Comparison of ENCODE assay signal across 16 cellular contexts in the genomic region with DNA sequence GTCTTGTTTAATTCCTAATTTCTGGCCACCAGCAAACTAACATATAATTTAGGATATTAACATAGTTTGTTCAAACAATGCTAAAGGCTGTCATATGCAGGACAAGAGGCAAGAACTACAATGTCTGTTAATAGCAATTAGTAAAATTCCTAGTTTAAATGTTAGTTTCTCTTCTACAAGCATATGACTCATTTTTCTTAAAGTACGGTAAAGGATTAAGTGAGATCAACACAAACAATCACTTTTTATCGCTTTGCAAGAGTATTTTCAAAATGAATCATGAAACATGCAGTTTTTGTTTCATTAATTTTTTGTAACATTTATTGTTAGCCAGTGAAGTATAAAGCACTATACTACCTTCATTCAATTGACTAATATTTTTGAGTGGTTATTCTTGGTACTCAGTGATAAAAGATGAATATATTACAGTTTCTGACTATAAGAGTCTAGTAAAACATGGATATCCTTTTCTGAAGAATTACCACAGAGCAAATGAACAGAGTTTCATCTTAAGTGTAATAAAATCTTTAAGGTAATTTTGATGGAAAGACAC.
DNase-seq lines count a peak whose midpoint lies in the region; ATAC-seq, FAIRE-seq and TF ChIP-seq lines count a peak whose summit lies in the region.
"Had no signal": no experiment of that assay in that cellular context is flagged by ENCODE, and none has a peak within 500 bp of the region (broad histone marks: within the 10 kb centered on the region; RNA-seq: fewer than 3 reads in every experiment).

No MANE protein-coding gene starts in this region.

- H3K27ac ChIP-seq in PC-3 (ENCODE audit: low read length): peak overlapping the region; percentile 63
- peak overlapping the region; percentile 98 for H3K27ac ChIP-seq in osteoblast (ENCODE audit: low read depth, low read length)
- H3K27ac ChIP-seq: esophagus muscularis mucosa, spleen had no signal

- H2AFZ ChIP-seq in PC-3 (ENCODE audit: low read length) (no peak overlapping the region), osteoblast (ENCODE audit: low read length) (peak overlapping the region; percentile 20)

- H3K27ac Mint-ChIP-seq in chondrocyte (ENCODE audit: unreplicated experiment): peak overlapping the region; percentile 96
- H3K27ac Mint-ChIP-seq: activated naive CD4-positive, alpha-beta T cell treated with anti-CD3 and anti-CD28 coated beads, Interleukin-2, amount 10 ng/mL, durations not matched to agents 7 days and 5 days had no signal

- peaks cover 24% of the 10 kb centered on the region for H3K4me1 ChIP-seq in PC-3 (ENCODE audit: insufficient read depth, low read length)
- peaks cover 27% of the 10 kb centered on the region for H3K4me1 ChIP-seq in osteoblast (ENCODE audit: insufficient read depth, low read length)
- H3K4me1 ChIP-seq: esophagus muscularis mucosa, spleen had no signal

- FAIRE-seq in GM12892 (lab: Jason Lieb, UNC): peak; percentile 17

- DNase-seq in GM12892 (ENCODE audit: insufficient read length): no peak
- DNase-seq in PC-3: peak; percentile 10
- no peak for DNase-seq in chondrocyte (ENCODE audit: low spot score)
- no peak for DNase-seq in osteoblast (ENCODE audit: insufficient read length, low spot score, missing footprints)
- no peak for DNase-seq in stimulated activated CD8-positive, alpha-beta memory T cell treated with anti-CD3 and anti-CD28 coated beads, Interleukin-4, amount 100 ng/mL, for 48 hours
- no peak for DNase-seq in activated gamma-delta T cell (lab: John Stamatoyannopoulos, UW)
- DNase-seq: activated CD8-positive, alpha-beta memory T cell treated with anti-CD3 and anti-CD28 coated beads for 24 hours; activated naive CD4-positive, alpha-beta T cell treated with anti-CD3 and anti-CD28 coated beads, Interleukin-2, amount 10 ng/mL, durations not matched to agents 7 days and 5 days; H7; NCI-H187 treated with DMSO at 0.1 percent for 48 hours; nucleus accumbens; spleen had no signal

- POLR2A ChIA-PET in PC-3 (lab: Charles Lee; ENCODE audit: unreplicated experiment): no interaction called here

- H3K4me3 Mint-ChIP-seq in chondrocyte (ENCODE audit: unreplicated experiment): no peak overlapping the region
- H3K4me3 Mint-ChIP-seq: activated naive CD4-positive, alpha-beta T cell treated with anti-CD3 and anti-CD28 coated beads, Interleukin-2, amount 10 ng/mL, durations not matched to agents 7 days and 5 days; central memory CD8-positive, alpha-beta T cell had no signal

- H3K4me3 ChIP-seq in PC-3 (ENCODE audit: low read length) (peak overlapping the region; percentile 29; the same call in 1 of the 2 replicates), osteoblast (ENCODE audit: insufficient read depth, low read length) (peak overlapping the region; percentile 52)
- H3K4me3 ChIP-seq: esophagus muscularis mucosa, spleen had no signal

- H3K4me1 Mint-ChIP-seq in chondrocyte (ENCODE audit: low read depth): peaks cover 19% of the 10 kb centered on the region
- H3K4me1 Mint-ChIP-seq: activated naive CD4-positive, alpha-beta T cell treated with anti-CD3 and anti-CD28 coated beads, Interleukin-2, amount 10 ng/mL, durations not matched to agents 7 days and 5 days; central memory CD8-positive, alpha-beta T cell had no signal

- no peaks in the 10 kb centered on the region for H3F3A ChIP-seq in PC-3 (ENCODE audit: low read length, unreplicated experiment)

- H3K27me3 Mint-ChIP-seq in chondrocyte (ENCODE audit: low read depth): no peaks in the 10 kb centered on the region
- H3K27me3 Mint-ChIP-seq: activated naive CD4-positive, alpha-beta T cell treated with anti-CD3 and anti-CD28 coated beads, Interleukin-2, amount 10 ng/mL, durations not matched to agents 7 days and 5 days; central memory CD8-positive, alpha-beta T cell had no signal

- peaks cover 9% of the 10 kb centered on the region for H3K9me3 Mint-ChIP-seq in chondrocyte (ENCODE audit: low read depth)
- H3K9me3 Mint-ChIP-seq: activated naive CD4-positive, alpha-beta T cell treated with anti-CD3 and anti-CD28 coated beads, Interleukin-2, amount 10 ng/mL, durations not matched to agents 7 days and 5 days; central memory CD8-positive, alpha-beta T cell had no signal

- no peaks in the 10 kb centered on the region for H3K27me3 ChIP-seq in PC-3 (ENCODE audit: low read length)
- no peaks in the 10 kb centered on the region for H3K27me3 ChIP-seq in osteoblast (ENCODE audit: insufficient read depth, low read length)
- H3K27me3 ChIP-seq: esophagus muscularis mucosa, spleen had no signal

- CTCF ChIA-PET in PC-3 (lab: Charles Lee): no interaction called here

- no peaks in the 10 kb centered on the region for H3K36me3 ChIP-seq in PC-3 (ENCODE audit: low read depth, low read length)
- H3K36me3 ChIP-seq in osteoblast (ENCODE audit: insufficient read depth, low read length): no peaks in the 10 kb centered on the region
- H3K36me3 ChIP-seq: spleen had no signal

- H3K9me2 ChIP-seq in PC-3 (replicated peaks; ENCODE audit: low read length): no peaks in the 10 kb centered on the region

- H4K20me1 ChIP-seq in PC-3 (ENCODE audit: low read length) (no peaks in the 10 kb centered on the region), osteoblast (ENCODE audit: insufficient read depth, low read length) (no peaks in the 10 kb centered on the region)

- peaks cover 2% of the 10 kb centered on the region for H3K36me3 Mint-ChIP-seq in chondrocyte (ENCODE audit: low read depth)
- H3K36me3 Mint-ChIP-seq: activated naive CD4-positive, alpha-beta T cell treated with anti-CD3 and anti-CD28 coated beads, Interleukin-2, amount 10 ng/mL, durations not matched to agents 7 days and 5 days had no signal

- no peaks in the 10 kb centered on the region for H3K79me2 ChIP-seq in PC-3 (ENCODE audit: low read length)
- H3K79me2 ChIP-seq in osteoblast (ENCODE audit: insufficient read depth, low read length): peaks cover 2% of the 10 kb centered on the region

- ATAC-seq in PC-3: peak; percentile 66
- ATAC-seq in esophagus mucosa: no peak
- no peak for ATAC-seq in HG02938 (IDR thresholded peaks at IDR 0.05; ENCODE audit: unreplicated experiment)

- no TSS peak for BruUV-seq in PC-3 (replicated peaks; lab: Mats Ljungman, UMichigan)

- no peak overlapping the region for H3K9ac ChIP-seq in PC-3 (ENCODE audit: low read length)

- H3K9me3 ChIP-seq in PC-3 (ENCODE audit: low read length): no peaks in the 10 kb centered on the region
- no peaks in the 10 kb centered on the region for H3K9me3 ChIP-seq in osteoblast (ENCODE audit: low read depth, low read length)
- H3K9me3 ChIP-seq: esophagus muscularis mucosa had no signal

- intact Hi-C loops in PC-3 (cut with micrococcal nuclease): no loop called here

- H3K4me2 ChIP-seq in PC-3 (ENCODE audit: low read length) (peak overlapping the region; percentile 60), osteoblast (ENCODE audit: insufficient read depth, low read length) (peak overlapping the region; percentile 89)

- TF ChIP-seq POLR2A in GM12892 (IDR thresholded peaks at IDR 0.05; ENCODE audit: low read depth, low read length): no peak

- TF ChIP-seq CTCF in PC-3 (conservative IDR thresholded peaks at IDR 0.05; ENCODE audit: low read depth, low read length) (no peak), chondrocyte (IDR thresholded peaks at IDR 0.05) (no peak), osteoblast (IDR thresholded peaks at IDR 0.05; ENCODE audit: extremely low read depth, low read depth, low read length) (no peak)
